In the genomic region with DNA sequence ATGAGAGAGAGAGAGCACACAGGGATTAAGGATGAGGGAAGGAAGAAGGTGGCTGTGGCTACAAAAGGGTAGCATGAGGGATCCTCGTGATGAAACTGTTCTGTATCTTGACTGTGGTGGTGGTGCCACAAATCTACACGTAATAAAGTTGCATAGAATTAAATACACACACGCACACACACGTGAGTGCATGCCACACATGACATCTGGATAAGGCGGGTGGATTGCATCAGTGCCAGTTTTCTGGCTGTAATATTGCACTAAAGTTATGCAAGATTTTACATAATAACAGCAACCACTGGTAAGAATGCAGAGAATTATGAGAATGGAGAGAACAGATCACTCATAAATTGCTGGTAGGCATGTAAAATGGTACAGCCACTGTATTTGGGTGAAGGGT, we compare ENCODE assay signal across 1 cellular context.
A peak's percentile ranks its signal among the peaks of the same experiment; 100 is the strongest.
TF ChIP-seq lines count a peak whose summit lies in the region.

No MANE protein-coding gene starts in this region.

TF ChIP-seq in K562, 482 proteins besides CTCF, POLR2A, EP300 and RAD21:
- 0 out of 2 replicates have a peak, but pooled peaks have one; percentile 22 for TF ChIP-seq CEBPG (CRISPR knock-in tag; IDR thresholded peaks at IDR 0.05)
- peak; percentile 48 to 56 for TF ChIP-seq CEBPG (tag; conservative IDR thresholded peaks at IDR 0.05 in 1 of 2, IDR thresholded peaks at IDR 0.05 in 1 of 2)
- no peak for TF ChIP-seq NCOA6 (IDR thresholded peaks at IDR 0.05)
